8 cellular contexts compared by ENCODE assay signal in the genomic region with DNA sequence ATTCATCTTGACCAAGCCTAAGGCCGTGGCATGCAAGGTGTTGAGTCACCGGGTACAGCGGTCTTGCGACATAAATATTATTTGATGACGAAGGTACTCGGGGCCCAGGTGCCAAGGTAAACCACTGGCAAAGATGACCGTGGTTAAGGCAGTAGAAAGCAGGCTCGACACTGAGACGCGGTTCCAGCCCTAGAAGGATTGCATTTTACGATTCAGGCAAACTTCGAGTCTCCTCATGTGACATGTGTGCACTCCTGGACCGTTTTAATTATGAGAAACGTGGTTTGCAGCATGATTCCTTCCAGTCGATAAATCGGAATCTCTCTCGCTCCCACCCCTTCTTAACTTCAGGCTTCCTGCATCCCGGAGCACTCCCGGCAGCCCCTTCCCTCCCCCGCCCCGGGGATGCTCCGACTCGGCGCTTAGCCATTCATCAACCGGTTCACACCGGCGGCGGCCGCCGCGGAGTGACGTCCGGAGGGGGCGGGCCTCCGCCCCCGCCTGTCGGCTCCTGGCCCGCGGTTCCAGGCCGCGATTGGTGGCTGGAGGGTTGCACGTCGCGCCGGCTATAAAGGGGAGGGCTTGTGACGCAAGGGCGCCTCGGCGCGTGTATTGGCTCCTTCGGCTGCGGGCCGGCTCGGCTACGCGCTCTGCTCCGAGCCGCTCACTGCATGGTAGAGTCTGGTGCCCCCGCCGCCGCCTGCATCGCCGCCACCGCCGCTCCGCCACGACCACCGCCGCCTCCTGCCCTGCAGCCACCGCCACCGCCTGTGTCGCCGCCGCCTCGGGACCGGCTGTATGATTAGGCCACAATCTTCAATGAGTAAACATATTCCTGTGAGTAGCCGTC. TPM values are rescaled to one million over a fixed set of nuclear protein-coding genes. Genes with fewer than 3 reads are reported as not detected.
DNase-seq lines count a peak whose midpoint lies in the region; ATAC-seq and TF ChIP-seq lines count a peak whose summit lies in the region.

Gene LOC128125822 (plus strand): TSS at position 598 of the 850 bp plus-strand sequence.
Gene PTP4A1 (plus strand): TSS at position 598 of the 850 bp plus-strand sequence. CDS start 4,401 bp downstream, outside the sequence.

- H3K9me3 ChIP-seq in adipocyte (ENCODE audit: control insufficient read depth, low read length) = no peaks in the 10 kb centered on the region
- no peaks in the 10 kb centered on the region for H3K9me3 ChIP-seq in trophoblast cell (ENCODE audit: insufficient read depth, low read depth, low read length)
- no peaks in the 10 kb centered on the region for H3K9me3 ChIP-seq in transverse colon

- peak within 1 kb of the TSS; percentile 79 for H3K4me2 ChIP-seq in trophoblast cell (ENCODE audit: low read length)

- intact Hi-C loops in cardiac septum (cut with DNase I) = loop anchor here (2.0 to 10.0 kb wide), 2 partner anchors 63 to 217 kb away; partner anchors contain the start of gene PHF3
- intact Hi-C loops in transverse colon (cut with DNase I; ENCODE audit: low total_unique reads) = loop anchor here (5.0 kb wide), 1 partner anchor 220 kb away; no protein-coding TSS in a partner anchor

- peak within 1 kb of the TSS; percentile 98 for H3K4ac ChIP-seq in trophoblast cell (ENCODE audit: low read depth, low read length)

- peak; percentile 89 for TF ChIP-seq EP300 in transverse colon (IDR thresholded peaks at IDR 0.05; ENCODE audit: low read depth)

- peaks cover 9% of the 10 kb centered on the region for H3K36me3 ChIP-seq in adipocyte (ENCODE audit: control insufficient read depth, insufficient read depth, low read length, severe bottlenecking)
- H3K36me3 ChIP-seq in trophoblast cell (ENCODE audit: control insufficient read depth in 1 of 2, insufficient read depth in 2 of 2, low read length in 2 of 2) = peaks cover 3% of the 10 kb centered on the region in 2 experiments
- H3K36me3 ChIP-seq in transverse colon = peaks cover 0 to 8% (median 1%) of the 10 kb centered on the region in 4 donors

- peak within 1 kb of the TSS; percentile 95 for H2BK5ac ChIP-seq in trophoblast cell (ENCODE audit: low read depth, low read length, poor library complexity)

- ATAC-seq in HG02763 (IDR thresholded peaks at IDR 0.05; ENCODE audit: unreplicated experiment) = peak; percentile 87

- peak within 1 kb of the TSS; percentile 99 for H3K14ac ChIP-seq in trophoblast cell (ENCODE audit: low read length)

- no peak for TF ChIP-seq CTCF in GM12865 (IDR thresholded peaks at IDR 0.05; ENCODE audit: insufficient read depth, low read depth, low read length, missing control alignments)
- TF ChIP-seq CTCF in transverse colon (IDR thresholded peaks at IDR 0.05) = no peak

- H3K4me1 ChIP-seq in adipocyte (ENCODE audit: control insufficient read depth, insufficient read depth, low read length) = peaks cover 30% of the 10 kb centered on the region
- peaks cover 0 to 2% of the 10 kb centered on the region in 2 experiments for H3K4me1 ChIP-seq in trophoblast cell (ENCODE audit: control insufficient read depth in 1 of 2, insufficient read depth in 2 of 2, low read length in 2 of 2)
- H3K4me1 ChIP-seq in transverse colon = peaks cover 12 to 51% (median 24%) of the 10 kb centered on the region in 4 donors

- peak within 1 kb of the TSS; percentile 97 for H3K9ac ChIP-seq in adipocyte (ENCODE audit: low read length)
- peak within 1 kb of the TSS; percentile 95 for H3K9ac ChIP-seq in trophoblast cell (ENCODE audit: low read length)

- H2AK5ac ChIP-seq in trophoblast cell (ENCODE audit: low read length) = peak within 1 kb of the TSS; percentile 92

- H3K23ac ChIP-seq in trophoblast cell (ENCODE audit: low read length) = no peak within 1 kb of the TSS

- H2AFZ ChIP-seq in trophoblast cell (ENCODE audit: insufficient read depth, low read length, poor library complexity) = peak within 1 kb of the TSS; percentile 91

- H4K8ac ChIP-seq in trophoblast cell (ENCODE audit: low read depth, low read length) = peak within 1 kb of the TSS; percentile 93

- H2BK120ac ChIP-seq in trophoblast cell (ENCODE audit: insufficient read depth, low read length, poor library complexity) = peak within 1 kb of the TSS; percentile 96

- H3K79me2 ChIP-seq in trophoblast cell (ENCODE audit: control insufficient read depth, insufficient read depth, low read length, poor library complexity) = peaks cover 15% of the 10 kb centered on the region

- in situ Hi-C loops in transverse colon (cut with MboI; ENCODE audit: low pct_ligation_motif_present in 1 of 4, low pct_unique_long_range_greater_than_20kb in 1 of 4, low sequenced_read_pairs in 3 of 4) = no loop called here

- DNase-seq in GM12865 (ENCODE audit: low read depth) (peak; percentile 99), NCI-H1417 treated with DMSO at 0.1 percent for 48 hours (lab: John Stamatoyannopoulos, UW) (peak; percentile 74), SW480 (ENCODE audit: low spot score) (peak; percentile 93), adipocyte (ENCODE audit: low read depth) (peak; percentile 99), cardiac septum (ENCODE audit: low spot score) (peak; percentile 99), trophoblast cell (peak; percentile 98), transverse colon (peak; percentile 98)

- H3K27ac ChIP-seq in trophoblast cell (ENCODE audit: low read depth, low read length) = peak within 1 kb of the TSS; percentile 99
- peak within 1 kb of the TSS; percentile 99 to 100 (median 100) for H3K27ac ChIP-seq in transverse colon

- H3K4me3 ChIP-seq in GM12865 (ENCODE audit: low read depth, low read length) (peak within 1 kb of the TSS; percentile 70), adipocyte (ENCODE audit: low read length) (peak within 1 kb of the TSS; percentile 88), trophoblast cell (ENCODE audit: low read depth, low read length) (peak within 1 kb of the TSS; percentile 93), transverse colon (peak within 1 kb of the TSS; percentile 86 to 98 (median 90))

- WGBS in trophoblast cell (ENCODE audit: extremely low coverage, insufficient coverage, insufficient read length) = no CpG with 5 or more reads among the region's 77 CpGs
- WGBS in transverse colon (ENCODE audit: low coverage in 1 of 2), 2 donors = 0 to 2% methylated on average over 6 to 55 of the region's 77 CpGs

- peak; percentile 99 for TF ChIP-seq POLR2A in transverse colon (IDR thresholded peaks at IDR 0.05)

- peak within 1 kb of the TSS; percentile 56 for H2BK12ac ChIP-seq in trophoblast cell (ENCODE audit: low read length)

- peaks cover 23% of the 10 kb centered on the region for H3K79me1 ChIP-seq in trophoblast cell (ENCODE audit: low read length)

- H4K12ac ChIP-seq in trophoblast cell (ENCODE audit: low read depth, low read length) = peak within 1 kb of the TSS; percentile 98

- H3K27me3 ChIP-seq in adipocyte (replicated peaks; ENCODE audit: control insufficient read depth, insufficient read depth, low read length) (no peaks in the 10 kb centered on the region), trophoblast cell (ENCODE audit: insufficient read depth, low read length) (no peaks in the 10 kb centered on the region), transverse colon (no peaks in the 10 kb centered on the region)

- H4K91ac ChIP-seq in trophoblast cell (ENCODE audit: low read depth, low read length) = peak within 1 kb of the TSS; percentile 94

- peak within 1 kb of the TSS; percentile 99 for H3K18ac ChIP-seq in trophoblast cell (ENCODE audit: low read length)

RNA-seq across cellular contexts. Expression of gene PTP4A1, which starts in this region (rescaled TPM):
- total RNA-seq in cardiac septum = 42.6 TPM
- polyA plus RNA-seq in trophoblast cell (2013) = 144 and 154 TPM in 2 replicates
- total RNA-seq in transverse colon = 100 to 1,000 TPM in 1 of 4 donors, 10 to 100 TPM in 3; 31.4 to 100 (median 67.9) TPM

Comparison
In these comparisons a context has a peak if more than half of its experiments do, and no peak if none do; other contexts are left out.
1. Peak in every context shown above with its lines: DNase-seq, ATAC-seq, H3K4me3 ChIP-seq and H3K27ac ChIP-seq.